In the genomic region with DNA sequence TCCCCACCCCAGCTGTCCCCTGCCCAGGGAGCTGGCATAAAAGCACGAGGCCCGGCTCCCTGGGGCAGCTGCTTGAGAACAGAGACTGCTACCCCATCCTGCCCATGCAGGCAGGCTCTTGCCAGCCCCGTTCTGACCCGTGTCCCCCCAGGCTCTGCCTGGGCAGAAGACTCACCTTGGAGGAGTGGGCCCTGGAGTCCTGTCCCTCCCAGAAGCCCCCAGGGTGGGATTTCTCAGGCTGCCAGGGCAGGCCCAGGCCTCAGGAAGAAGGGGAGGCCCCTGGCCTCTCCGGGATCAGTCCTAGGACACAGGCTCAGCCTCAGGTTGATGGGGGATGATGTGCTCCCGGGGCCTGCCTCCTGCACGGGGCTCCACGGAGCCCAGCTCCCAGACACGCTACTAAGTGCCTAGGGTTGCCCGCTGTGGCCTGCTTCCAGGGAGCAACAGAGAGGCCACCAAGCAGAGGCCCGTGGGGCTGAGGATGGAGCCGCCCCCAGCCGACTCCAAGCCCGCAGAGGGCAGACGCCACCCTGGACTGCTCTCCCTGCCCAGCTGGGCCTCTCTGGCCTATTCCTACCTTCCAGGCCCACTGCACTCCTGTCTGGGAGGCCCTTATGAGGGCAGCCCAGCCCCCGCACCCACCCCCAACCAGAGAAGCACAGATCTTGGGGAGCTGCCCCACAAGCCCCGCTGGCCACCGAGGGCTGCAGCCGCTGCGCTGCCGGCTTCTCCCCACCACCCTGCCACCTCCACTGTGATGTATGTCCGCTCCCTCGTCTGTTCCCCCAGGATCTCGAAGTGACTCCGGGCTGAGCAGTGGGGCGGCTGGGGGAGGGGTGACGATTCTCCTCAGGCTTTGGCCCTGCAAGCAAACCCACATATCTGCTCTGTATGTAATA, we compare ENCODE assay signal across 8 cellular contexts. TPM values are rescaled to one million over a fixed set of nuclear protein-coding genes. Genes with fewer than 3 reads are reported as not detected.
DNase-seq lines count a peak whose midpoint lies in the region; ATAC-seq, FAIRE-seq and TF ChIP-seq lines count a peak whose summit lies in the region.

No MANE protein-coding gene starts in this region.

- TF ChIP-seq CTCF in GM06990 (IDR thresholded peaks at IDR 0.05; ENCODE audit: insufficient read depth, low read length, poor library complexity, severe bottlenecking) (no peak), PC-9 (conservative IDR thresholded peaks at IDR 0.05) (no peak), H1 (IDR thresholded peaks at IDR 0.05; ENCODE audit: control extremely low read depth in 1 of 3, insufficient read depth in 1 of 3, low read depth in 1 of 3, low read length in 3 of 3) (no peak), gastrocnemius medialis (IDR thresholded peaks at IDR 0.05 in 4 of 5, conservative IDR thresholded peaks at IDR 0.05 in 1 of 5) (no peak)

- POLR2A ChIA-PET in PC-9 (lab: Charles Lee; ENCODE audit: unreplicated experiment) (interaction anchor here (0.6 to 0.7 kb wide), 2 partner anchors 13 to 24 kb away, joined by 3 to 4 read pairs; a partner anchor contains a TSS), H1 (lab: Charles Lee; ENCODE audit: partially characterized antibody) (interaction anchor here (0.6 to 13.5 kb wide), 27 partner anchors 10 to 461 kb away, joined by 3 to 246 read pairs (median 4); a partner anchor contains a TSS)

- H3K9me2 ChIP-seq in PC-9 (ENCODE audit: insufficient read depth), result no peaks in the 10 kb centered on the region

- H3K36me3 ChIP-seq in GM06990 (ENCODE audit: control insufficient read depth, insufficient read depth, low read length), result peaks cover 38% of the 10 kb centered on the region
- 0 out of 2 replicates have a peak, but pooled peaks cover 5% of the 10 kb centered on the region for H3K36me3 ChIP-seq in PC-9 (ENCODE audit: low read depth)
- peaks cover 3 to 37% (median 7%) of the 10 kb centered on the region in 4 experiments; a peak in 4 of 8 replicates for H3K36me3 ChIP-seq in H1 (ENCODE audit: control insufficient read depth in 2 of 4, insufficient read depth in 4 of 4, low read length in 3 of 4)
- H3K36me3 ChIP-seq in gastrocnemius medialis, result peaks cover 0 to 39% of the 10 kb centered on the region in 2 donors

- no peak for DNase-seq in GM06990 (ENCODE audit: extremely low read depth, insufficient read length)
- no peak for DNase-seq in PC-9
- DNase-seq in H1 (ENCODE audit: low read depth in 1 of 2, low spot score in 2 of 2), result no peak
- DNase-seq in gastrocnemius medialis, result no peak
- no peak for DNase-seq in ureter (ENCODE audit: low spot score)
- DNase-seq in NK-92 (lab: John Stamatoyannopoulos, UW; ENCODE audit: unreplicated experiment), result no peak

- H3K27ac ChIP-seq in PC-9 (no peak overlapping the region), H1 (ENCODE audit: low read depth, low read length) (no peak overlapping the region), gastrocnemius medialis (peak overlapping the region; percentile 77 to 99 (median 94))

- H4K5ac ChIP-seq in H1 (ENCODE audit: insufficient read length, low read depth, low read length), result no peak overlapping the region

- H3K18ac ChIP-seq in H1 (ENCODE audit: extremely low read depth, low read length), result no peak overlapping the region

- H3K4me2 ChIP-seq in PC-9, result peak overlapping the region; percentile 99; the same call in 1 of the 2 replicates
- peak overlapping the region; percentile 71 to 92 for H3K4me2 ChIP-seq in H1 (ENCODE audit: insufficient read depth in 1 of 2, low read depth in 2 of 2, low read length in 2 of 2)

- H3K9me3 ChIP-seq in PC-9 (ENCODE audit: insufficient read depth, low read depth), result no peaks in the 10 kb centered on the region
- H3K9me3 ChIP-seq in H1 (ENCODE audit: insufficient read depth in 2 of 2, low read depth in 1 of 2, low read length in 1 of 2), result no peaks in the 10 kb centered on the region
- H3K9me3 ChIP-seq in gastrocnemius medialis, result no peaks in the 10 kb centered on the region

- WGBS in H1 (ENCODE audit: extremely low coverage in 1 of 2, insufficient coverage in 1 of 2, insufficient read length in 1 of 2, insufficient replicate concordance in 2 of 2, low coverage in 1 of 2, low lambda C conversion rate in 2 of 2, missing lambda C conversion rate in 1 of 2), 2 experiments, result 87% methylated on average over 19 of the region's 27 CpGs; no CpG with 5 or more reads in 1 of the 2 experiments

- CTCF ChIA-PET in PC-9 (lab: Charles Lee) (no interaction called here), H1 (lab: Charles Lee; ENCODE audit: partially characterized antibody) (interaction anchor here (0.7 to 2.2 kb wide), 7 partner anchors 10 to 469 kb away, joined by 3 to 8 read pairs (median 3); a partner anchor contains a TSS)

- no peak overlapping the region for H2BK20ac ChIP-seq in H1 (ENCODE audit: low read length)

- TF ChIP-seq EP300 in H1 (IDR thresholded peaks at IDR 0.05; ENCODE audit: borderline replicate concordance in 1 of 2, low read depth in 2 of 2, low read length in 2 of 2), result no peak

- H3K79me2 ChIP-seq in PC-9 (ENCODE audit: low read depth) (peaks cover 27% of the 10 kb centered on the region), H1 (ENCODE audit: control insufficient read depth in 1 of 2, insufficient read depth in 2 of 2, low read length in 2 of 2) (peaks cover 0 to 13% of the 10 kb centered on the region in 2 experiments; a peak in 1 of 4 replicates)

- no peak overlapping the region for H3K9ac ChIP-seq in H1 (replicated peaks in 1 of 4; ENCODE audit: extremely low read depth in 1 of 4, low read depth in 3 of 4, low read length in 3 of 4)

- in situ Hi-C loops in gastrocnemius medialis (cut with MboI; ENCODE audit: low sequenced_read_pairs in 4 of 4), result no loop called here

- no peak for FAIRE-seq in H1 (lab: Jason Lieb, UNC)

- H2BK15ac ChIP-seq in H1 (ENCODE audit: low read length), result no peak overlapping the region

- H3K79me1 ChIP-seq in H1 (ENCODE audit: low read depth, low read length), result peaks cover 3% of the 10 kb centered on the region; the same call in 1 of the 2 replicates

- no peak overlapping the region for H2BK12ac ChIP-seq in H1 (ENCODE audit: low read depth, low read length)

- H4K91ac ChIP-seq in H1 (replicated peaks; ENCODE audit: insufficient read length, low read length), result no peak overlapping the region

- TF ChIP-seq POLR2A in H1 (IDR thresholded peaks at IDR 0.05; ENCODE audit: control extremely low read depth in 1 of 2, low read depth in 2 of 2, low read length in 2 of 2), result no peak
- no peak for TF ChIP-seq POLR2A in gastrocnemius medialis (IDR thresholded peaks at IDR 0.05)

- no peak overlapping the region for H2AK5ac ChIP-seq in H1 (ENCODE audit: low read depth, low read length)

- H3F3A ChIP-seq in PC-9 (ENCODE audit: insufficient read depth, low read depth), result peaks cover 31% of the 10 kb centered on the region; the same call in 1 of the 2 replicates

- H3K23ac ChIP-seq in H1 (ENCODE audit: insufficient read length), result no peak overlapping the region

- ATAC-seq in gastrocnemius medialis (no peak), GM19035 (IDR thresholded peaks at IDR 0.05; ENCODE audit: unreplicated experiment) (no peak), GM21423 (IDR thresholded peaks at IDR 0.05; ENCODE audit: unreplicated experiment) (no peak)

- no peak overlapping the region for H2BK5ac ChIP-seq in H1 (ENCODE audit: low read depth, low read length)

- no peak overlapping the region for H2BK120ac ChIP-seq in H1 (replicated peaks; ENCODE audit: low read depth, low read length)

- H3K56ac ChIP-seq in H1 (replicated peaks; ENCODE audit: insufficient read length, low read depth, low read length), result no peak overlapping the region

- H3K4me1 ChIP-seq in PC-9 (replicated peaks; ENCODE audit: insufficient read depth) (peaks cover 14% of the 10 kb centered on the region), H1 (replicated peaks in 1 of 4; ENCODE audit: control insufficient read depth in 3 of 4, insufficient read depth in 4 of 4, low read length in 3 of 4) (peaks cover 0 to 13% (median 10%) of the 10 kb centered on the region in 4 experiments; a peak in 5 of 7 replicates), gastrocnemius medialis (peaks cover 24 to 37% of the 10 kb centered on the region in 2 donors)

- H3K4ac ChIP-seq in H1 (replicated peaks; ENCODE audit: insufficient read length, low read depth, low read length), result no peak overlapping the region

- no peak overlapping the region for H3K14ac ChIP-seq in H1 (ENCODE audit: insufficient read length)

- peak overlapping the region; percentile 84 for H3K4me3 ChIP-seq in GM06990 (replicated peaks; ENCODE audit: low read depth, low read length)
- H3K4me3 ChIP-seq in PC-9, result peak overlapping the region; percentile 77; the same call in 1 of the 2 replicates
- H3K4me3 ChIP-seq in H1 (ENCODE audit: extremely low read depth in 1 of 4, insufficient read depth in 2 of 4, low read depth in 3 of 4, low read length in 4 of 4), result peak overlapping the region in 3 of 4 experiments; percentile 82 to 91 (median 83); a peak in 2 of 8 replicates
- H3K4me3 ChIP-seq in gastrocnemius medialis, result peak overlapping the region in 3 of 4 donors; percentile 70 to 81 (median 77)

- no peaks in the 10 kb centered on the region for H3K27me3 ChIP-seq in GM06990 (replicated peaks; ENCODE audit: control insufficient read depth, insufficient read depth, low read length)
- H3K27me3 ChIP-seq in PC-9 (ENCODE audit: insufficient read depth, low read depth), result no peaks in the 10 kb centered on the region
- H3K27me3 ChIP-seq in H1 (replicated peaks in 1 of 4; ENCODE audit: control insufficient read depth in 3 of 4, extremely low read depth in 1 of 4, insufficient read depth in 3 of 4, low read length in 3 of 4), result no peaks in the 10 kb centered on the region
- no peaks in the 10 kb centered on the region for H3K27me3 ChIP-seq in gastrocnemius medialis

- no TSS peak for BruUV-seq in PC-9 (replicated peaks; lab: Mats Ljungman, UMichigan)

- intact Hi-C loops in PC-9 (cut with micrococcal nuclease; ENCODE audit: unreplicated experiment) (loop anchor here (5.0 kb wide), 2 partner anchors 92 to 193 kb away; a partner anchor contains a TSS), gastrocnemius medialis (cut with DNase I; ENCODE audit: low total_unique reads) (loop anchor here (10.0 kb wide), 1 partner anchor 445 kb away; a partner anchor contains a TSS)

- H2AFZ ChIP-seq in PC-9, result no peak overlapping the region
- H2AFZ ChIP-seq in H1 (ENCODE audit: low read length), result no peak overlapping the region

- peaks cover 17% of the 10 kb centered on the region for H3K23me2 ChIP-seq in H1 (ENCODE audit: low read depth, low read length)

- TF ChIP-seq RAD21 in H1 (IDR thresholded peaks at IDR 0.05 in 1 of 2, conservative IDR thresholded peaks at IDR 0.05 in 1 of 2; ENCODE audit: low read depth in 2 of 2, low read length in 2 of 2), result no peak

- H4K20me1 ChIP-seq in PC-9 (ENCODE audit: insufficient read depth) (peaks cover 11% of the 10 kb centered on the region), H1 (replicated peaks in 1 of 2; ENCODE audit: control insufficient read depth in 1 of 2, insufficient read depth in 2 of 2, low read length in 2 of 2) (peaks cover 1 to 15% of the 10 kb centered on the region in 2 experiments)

- no peak overlapping the region; the same call in 1 of the 2 replicates for H4K8ac ChIP-seq in H1 (ENCODE audit: extremely low read depth, insufficient read depth, low read length)

RNA-seq across cellular contexts. Expression of a gene that starts 1.7 kb away (rescaled TPM):
- total RNA-seq in PC-9 (2021) (49.0 and 87.8 TPM in 2 replicates), gastrocnemius medialis (10 to 100 TPM; 18.1 to 41.4 (median 34.2) TPM), ureter (79.7 TPM)
- 70.9 and 72.5 TPM in 2 replicates for total RNA-seq in H1 (2021; fragmentation: NEBNext Ultra II Directional; extraction: Animal tissue kit (Norgen Biotek cat#: 25700))
- 163 and 214 TPM in 2 replicates for polyA plus RNA-seq in H1 (2011; rRNA removed)
- 121 TPM for polyA plus RNA-seq in H1 (2011; cell fraction: cytosol; rRNA removed)
- polyA plus RNA-seq in H1 (2011; cell fraction: nucleus; rRNA removed), result 208 TPM
- polyA plus RNA-seq in H1 (2012, experiment 1 of 2), result 38.1 to 86.9 TPM (median 80.9 TPM) in 4 replicates
- polyA plus RNA-seq in H1 (2012, experiment 2 of 2), result 93.0 TPM
- 73.8 TPM for polyA plus RNA-seq in H1 (2013, experiment 1 of 2)
- 79.6 TPM for polyA plus RNA-seq in H1 (2013, experiment 2 of 2)
- 4.7 and 7.5 TPM in 2 replicates for polyA minus RNA-seq in H1 (2011; rRNA and poly(A)+ RNA removed)
- polyA minus RNA-seq in H1 (2011; cell fraction: cytosol; rRNA and poly(A)+ RNA removed), result 31.9 TPM
- polyA minus RNA-seq in H1 (2011; cell fraction: nucleus; rRNA and poly(A)+ RNA removed), result 46.7 TPM

RNA-seq across cellular contexts. Expression of a gene that starts 3.0 kb away (rescaled TPM):
- 24.2 and 32.4 TPM in 2 replicates for total RNA-seq in PC-9 (2021)
- 19.3 and 19.7 TPM in 2 replicates for total RNA-seq in H1 (2021; fragmentation: NEBNext Ultra II Directional; extraction: Animal tissue kit (Norgen Biotek cat#: 25700))
- polyA plus RNA-seq in H1 (2011; rRNA removed), result 13.1 and 17.0 TPM in 2 replicates
- polyA plus RNA-seq in H1 (2011; cell fraction: cytosol; rRNA removed), result 17.4 TPM
- polyA plus RNA-seq in H1 (2011; cell fraction: nucleus; rRNA removed), result 144 TPM
- polyA plus RNA-seq in H1 (2012, experiment 1 of 2), result 15.4 to 20.9 TPM (median 18.8 TPM) in 4 replicates
- polyA plus RNA-seq in H1 (2012, experiment 2 of 2), result 10.1 TPM
- polyA plus RNA-seq in H1 (2013, experiment 1 of 2), result 6.1 TPM
- 4.8 TPM for polyA plus RNA-seq in H1 (2013, experiment 2 of 2)
- polyA minus RNA-seq in H1 (2011; rRNA and poly(A)+ RNA removed), result 4.4 and 4.6 TPM in 2 replicates
- polyA minus RNA-seq in H1 (2011; cell fraction: cytosol; rRNA and poly(A)+ RNA removed), result 8.2 TPM
- polyA minus RNA-seq in H1 (2011; cell fraction: nucleus; rRNA and poly(A)+ RNA removed), result 33.1 TPM
- total RNA-seq in gastrocnemius medialis, result 1 to 10 TPM; 2.1 to 9.2 (median 6.2) TPM
- total RNA-seq in ureter, result 49.7 TPM

RNA-seq across cellular contexts. Expression of a gene that starts 3.3 kb away (rescaled TPM):
- total RNA-seq in PC-9 (2021), result 201 and 247 TPM in 2 replicates
- total RNA-seq in H1 (2021; fragmentation: NEBNext Ultra II Directional; extraction: Animal tissue kit (Norgen Biotek cat#: 25700)), result 252 and 267 TPM in 2 replicates
- polyA plus RNA-seq in H1 (2011; rRNA removed), result 168 and 250 TPM in 2 replicates
- 256 TPM for polyA plus RNA-seq in H1 (2011; cell fraction: cytosol; rRNA removed)
- polyA plus RNA-seq in H1 (2011; cell fraction: nucleus; rRNA removed), result 198 TPM
- 193 to 245 TPM (median 224 TPM) in 4 replicates for polyA plus RNA-seq in H1 (2012, experiment 1 of 2)
- polyA plus RNA-seq in H1 (2012, experiment 2 of 2), result 253 TPM
- 216 TPM for polyA plus RNA-seq in H1 (2013, experiment 1 of 2)
- 235 TPM for polyA plus RNA-seq in H1 (2013, experiment 2 of 2)
- polyA minus RNA-seq in H1 (2011; rRNA and poly(A)+ RNA removed), result 35.3 and 37.0 TPM in 2 replicates
- polyA minus RNA-seq in H1 (2011; cell fraction: cytosol; rRNA and poly(A)+ RNA removed), result 103 TPM
- 46.1 TPM for polyA minus RNA-seq in H1 (2011; cell fraction: nucleus; rRNA and poly(A)+ RNA removed)
- 100 to 1,000 TPM in 2 of 4 donors, 10 to 100 TPM in 2; 65.4 to 120 (median 90.0) TPM for total RNA-seq in gastrocnemius medialis
- 78.6 TPM for total RNA-seq in ureter

RNA-seq across cellular contexts. Expression of a gene that starts 12.7 kb away (rescaled TPM):
- 58.2 and 86.6 TPM in 2 replicates for total RNA-seq in PC-9 (2021)
- total RNA-seq in H1 (2021; fragmentation: NEBNext Ultra II Directional; extraction: Animal tissue kit (Norgen Biotek cat#: 25700)), result 22.5 and 25.3 TPM in 2 replicates
- 37.8 and 60.1 TPM in 2 replicates for polyA plus RNA-seq in H1 (2011; rRNA removed)
- polyA plus RNA-seq in H1 (2011; cell fraction: cytosol; rRNA removed), result 45.6 TPM
- polyA plus RNA-seq in H1 (2011; cell fraction: nucleus; rRNA removed), result 113 TPM
- 24.3 to 39.4 TPM (median 30.0 TPM) in 4 replicates for polyA plus RNA-seq in H1 (2012, experiment 1 of 2)
- 20.6 TPM for polyA plus RNA-seq in H1 (2012, experiment 2 of 2)
- 19.3 TPM for polyA plus RNA-seq in H1 (2013, experiment 1 of 2)
- polyA plus RNA-seq in H1 (2013, experiment 2 of 2), result 16.6 TPM
- polyA minus RNA-seq in H1 (2011; rRNA and poly(A)+ RNA removed), result 9.8 and 10.4 TPM in 2 replicates
- polyA minus RNA-seq in H1 (2011; cell fraction: cytosol; rRNA and poly(A)+ RNA removed), result 12.6 TPM
- polyA minus RNA-seq in H1 (2011; cell fraction: nucleus; rRNA and poly(A)+ RNA removed), result 24.4 TPM
- total RNA-seq in gastrocnemius medialis, result 100 to 1,000 TPM in 1 of 4 donors, 10 to 100 TPM in 3; 86.2 to 161 (median 88.3) TPM
- total RNA-seq in ureter, result 39.2 TPM

RNA-seq across cellular contexts. Expression of a gene that starts 13.1 kb away (rescaled TPM):
- total RNA-seq in PC-9 (2021) (80.0 and 103 TPM in 2 replicates), gastrocnemius medialis (100 to 1,000 TPM in 1 of 4 donors, 10 to 100 TPM in 3; 77.3 to 163 (median 80.7) TPM), ureter (48.9 TPM)
- 68.0 and 70.3 TPM in 2 replicates for total RNA-seq in H1 (2021; fragmentation: NEBNext Ultra II Directional; extraction: Animal tissue kit (Norgen Biotek cat#: 25700))
- 96.9 and 130 TPM in 2 replicates for polyA plus RNA-seq in H1 (2011; rRNA removed)
- polyA plus RNA-seq in H1 (2011; cell fraction: cytosol; rRNA removed), result 101 TPM
- polyA plus RNA-seq in H1 (2011; cell fraction: nucleus; rRNA removed), result 141 TPM
- 44.7 to 70.3 TPM (median 69.2 TPM) in 4 replicates for polyA plus RNA-seq in H1 (2012, experiment 1 of 2)
- polyA plus RNA-seq in H1 (2012, experiment 2 of 2), result 80.2 TPM
- 65.6 TPM for polyA plus RNA-seq in H1 (2013, experiment 1 of 2)
- polyA plus RNA-seq in H1 (2013, experiment 2 of 2), result 61.2 TPM
- 13.2 and 13.3 TPM in 2 replicates for polyA minus RNA-seq in H1 (2011; rRNA and poly(A)+ RNA removed)
- 37.4 TPM for polyA minus RNA-seq in H1 (2011; cell fraction: cytosol; rRNA and poly(A)+ RNA removed)
- 42.5 TPM for polyA minus RNA-seq in H1 (2011; cell fraction: nucleus; rRNA and poly(A)+ RNA removed)

Comparison
In these comparisons a context has a peak if more than half of its experiments do, and no peak if none do; other contexts are left out.
1. H3K27ac ChIP-seq: peak in gastrocnemius medialis (4 of 4); none in PC-9 (single experiment) and H1 (single experiment).
2. Peak in every context shown above with its lines, with median percentiles within 50 percentile points of each other: H3K4me3 ChIP-seq.